3 cellular contexts compared by ENCODE assay signal in the genomic region with DNA sequence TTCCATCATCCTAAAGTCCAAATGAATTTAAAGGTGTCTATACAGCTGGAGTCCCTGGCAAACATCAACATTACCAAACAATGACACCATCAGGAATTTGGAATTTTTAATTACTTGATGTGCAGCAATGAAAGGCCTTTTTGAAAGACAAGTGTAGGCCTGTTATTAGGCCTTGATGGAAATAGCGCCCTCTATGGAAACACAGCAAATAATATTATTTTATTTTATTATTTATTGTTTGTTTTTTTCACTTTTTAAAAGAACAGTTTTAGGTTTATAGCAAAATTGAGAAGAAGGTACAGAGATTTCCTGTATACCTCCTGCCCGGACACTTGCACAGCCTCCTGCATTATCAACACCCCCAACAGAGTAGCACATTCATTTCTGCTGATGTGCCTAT.
TF ChIP-seq lines count a peak whose summit lies in the region.

No MANE protein-coding gene starts in this region.

TF ChIP-seq in SK-N-SH, 30 proteins besides CTCF, POLR2A, EP300 and RAD21:
- TF ChIP-seq TEAD4 (IDR thresholded peaks at IDR 0.05; ENCODE audit: borderline replicate concordance, insufficient read depth): no peak

TF ChIP-seq in SK-N-SH treated with all-trans-retinoic acid at 6 μM for 48 hours, 23 proteins besides CTCF, POLR2A, EP300 and RAD21:
- TF ChIP-seq, protein P1, sequence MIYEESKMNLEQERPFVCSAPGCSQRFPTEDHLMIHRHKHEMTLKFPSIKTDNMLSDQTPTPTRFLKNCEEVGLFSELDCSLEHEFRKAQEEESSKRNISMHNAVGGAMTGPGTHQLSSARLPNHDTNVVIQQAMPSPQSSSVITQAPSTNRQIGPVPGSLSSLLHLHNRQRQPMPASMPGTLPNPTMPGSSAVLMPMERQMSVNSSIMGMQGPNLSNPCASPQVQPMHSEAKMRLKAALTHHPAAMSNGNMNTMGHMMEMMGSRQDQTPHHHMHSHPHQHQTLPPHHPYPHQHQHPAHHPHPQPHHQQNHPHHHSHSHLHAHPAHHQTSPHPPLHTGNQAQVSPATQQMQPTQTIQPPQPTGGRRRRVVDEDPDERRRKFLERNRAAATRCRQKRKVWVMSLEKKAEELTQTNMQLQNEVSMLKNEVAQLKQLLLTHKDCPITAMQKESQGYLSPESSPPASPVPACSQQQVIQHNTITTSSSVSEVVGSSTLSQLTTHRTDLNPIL (CRISPR knock-in tag; IDR thresholded peaks at IDR 0.05; ENCODE audit: low read depth): no peak

TF ChIP-seq in HepG2, 621 proteins besides CTCF, POLR2A, EP300 and RAD21:
- TF ChIP-seq GPN1 (CRISPR knock-in tag; IDR thresholded peaks at IDR 0.05; ENCODE audit: borderline replicate concordance) (no peak), ZNF124 (CRISPR knock-in tag; IDR thresholded peaks at IDR 0.05) (no peak), ZNF430 (CRISPR knock-in tag; IDR thresholded peaks at IDR 0.05) (no peak), DPF2 (CRISPR knock-in tag; IDR thresholded peaks at IDR 0.05; ENCODE audit: borderline replicate concordance, low read depth) (no peak), SNAPC4 (CRISPR knock-in tag; IDR thresholded peaks at IDR 0.05) (no peak), STAT5B (CRISPR knock-in tag; IDR thresholded peaks at IDR 0.05) (no peak), PPARG (CRISPR knock-in tag; conservative IDR thresholded peaks at IDR 0.05) (no peak), ZNF749 (CRISPR knock-in tag; IDR thresholded peaks at IDR 0.05; ENCODE audit: borderline replicate concordance) (no peak), ZNF883 (CRISPR knock-in tag; IDR thresholded peaks at IDR 0.05; ENCODE audit: not compliant biosample characterization) (no peak), ARID3A (IDR thresholded peaks at IDR 0.05; ENCODE audit: low read depth, low read length) (no peak), PHF8 (CRISPR knock-in tag; IDR thresholded peaks at IDR 0.05) (no peak), HOXA7 (CRISPR knock-in tag; IDR thresholded peaks at IDR 0.05) (no peak), ZFY (CRISPR knock-in tag; IDR thresholded peaks at IDR 0.05) (no peak), ZIK1 (CRISPR knock-in tag; IDR thresholded peaks at IDR 0.05; ENCODE audit: borderline replicate concordance, low read depth) (no peak), ZNF333 (CRISPR knock-in tag; IDR thresholded peaks at IDR 0.05; ENCODE audit: borderline replicate concordance) (no peak)
- TF ChIP-seq, protein P2, sequence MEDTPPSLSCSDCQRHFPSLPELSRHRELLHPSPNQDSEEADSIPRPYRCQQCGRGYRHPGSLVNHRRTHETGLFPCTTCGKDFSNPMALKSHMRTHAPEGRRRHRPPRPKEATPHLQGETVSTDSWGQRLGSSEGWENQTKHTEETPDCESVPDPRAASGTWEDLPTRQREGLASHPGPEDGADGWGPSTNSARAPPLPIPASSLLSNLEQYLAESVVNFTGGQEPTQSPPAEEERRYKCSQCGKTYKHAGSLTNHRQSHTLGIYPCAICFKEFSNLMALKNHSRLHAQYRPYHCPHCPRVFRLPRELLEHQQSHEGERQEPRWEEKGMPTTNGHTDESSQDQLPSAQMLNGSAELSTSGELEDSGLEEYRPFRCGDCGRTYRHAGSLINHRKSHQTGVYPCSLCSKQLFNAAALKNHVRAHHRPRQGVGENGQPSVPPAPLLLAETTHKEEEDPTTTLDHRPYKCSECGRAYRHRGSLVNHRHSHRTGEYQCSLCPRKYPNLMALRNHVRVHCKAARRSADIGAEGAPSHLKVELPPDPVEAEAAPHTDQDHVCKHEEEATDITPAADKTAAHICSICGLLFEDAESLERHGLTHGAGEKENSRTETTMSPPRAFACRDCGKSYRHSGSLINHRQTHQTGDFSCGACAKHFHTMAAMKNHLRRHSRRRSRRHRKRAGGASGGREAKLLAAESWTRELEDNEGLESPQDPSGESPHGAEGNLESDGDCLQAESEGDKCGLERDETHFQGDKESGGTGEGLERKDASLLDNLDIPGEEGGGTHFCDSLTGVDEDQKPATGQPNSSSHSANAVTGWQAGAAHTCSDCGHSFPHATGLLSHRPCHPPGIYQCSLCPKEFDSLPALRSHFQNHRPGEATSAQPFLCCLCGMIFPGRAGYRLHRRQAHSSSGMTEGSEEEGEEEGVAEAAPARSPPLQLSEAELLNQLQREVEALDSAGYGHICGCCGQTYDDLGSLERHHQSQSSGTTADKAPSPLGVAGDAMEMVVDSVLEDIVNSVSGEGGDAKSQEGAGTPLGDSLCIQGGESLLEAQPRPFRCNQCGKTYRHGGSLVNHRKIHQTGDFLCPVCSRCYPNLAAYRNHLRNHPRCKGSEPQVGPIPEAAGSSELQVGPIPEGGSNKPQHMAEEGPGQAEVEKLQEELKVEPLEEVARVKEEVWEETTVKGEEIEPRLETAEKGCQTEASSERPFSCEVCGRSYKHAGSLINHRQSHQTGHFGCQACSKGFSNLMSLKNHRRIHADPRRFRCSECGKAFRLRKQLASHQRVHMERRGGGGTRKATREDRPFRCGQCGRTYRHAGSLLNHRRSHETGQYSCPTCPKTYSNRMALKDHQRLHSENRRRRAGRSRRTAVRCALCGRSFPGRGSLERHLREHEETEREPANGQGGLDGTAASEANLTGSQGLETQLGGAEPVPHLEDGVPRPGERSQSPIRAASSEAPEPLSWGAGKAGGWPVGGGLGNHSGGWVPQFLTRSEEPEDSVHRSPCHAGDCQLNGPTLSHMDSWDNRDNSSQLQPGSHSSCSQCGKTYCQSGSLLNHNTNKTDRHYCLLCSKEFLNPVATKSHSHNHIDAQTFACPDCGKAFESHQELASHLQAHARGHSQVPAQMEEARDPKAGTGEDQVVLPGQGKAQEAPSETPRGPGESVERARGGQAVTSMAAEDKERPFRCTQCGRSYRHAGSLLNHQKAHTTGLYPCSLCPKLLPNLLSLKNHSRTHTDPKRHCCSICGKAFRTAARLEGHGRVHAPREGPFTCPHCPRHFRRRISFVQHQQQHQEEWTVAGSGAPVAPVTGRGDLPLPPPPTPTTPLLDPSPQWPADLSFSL (CRISPR knock-in tag; IDR thresholded peaks at IDR 0.05): no peak
- TF ChIP-seq, protein P3, sequence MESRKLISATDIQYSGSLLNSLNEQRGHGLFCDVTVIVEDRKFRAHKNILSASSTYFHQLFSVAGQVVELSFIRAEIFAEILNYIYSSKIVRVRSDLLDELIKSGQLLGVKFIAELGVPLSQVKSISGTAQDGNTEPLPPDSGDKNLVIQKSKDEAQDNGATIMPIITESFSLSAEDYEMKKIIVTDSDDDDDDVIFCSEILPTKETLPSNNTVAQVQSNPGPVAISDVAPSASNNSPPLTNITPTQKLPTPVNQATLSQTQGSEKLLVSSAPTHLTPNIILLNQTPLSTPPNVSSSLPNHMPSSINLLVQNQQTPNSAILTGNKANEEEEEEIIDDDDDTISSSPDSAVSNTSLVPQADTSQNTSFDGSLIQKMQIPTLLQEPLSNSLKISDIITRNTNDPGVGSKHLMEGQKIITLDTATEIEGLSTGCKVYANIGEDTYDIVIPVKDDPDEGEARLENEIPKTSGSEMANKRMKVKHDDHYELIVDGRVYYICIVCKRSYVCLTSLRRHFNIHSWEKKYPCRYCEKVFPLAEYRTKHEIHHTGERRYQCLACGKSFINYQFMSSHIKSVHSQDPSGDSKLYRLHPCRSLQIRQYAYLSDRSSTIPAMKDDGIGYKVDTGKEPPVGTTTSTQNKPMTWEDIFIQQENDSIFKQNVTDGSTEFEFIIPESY (CRISPR knock-in tag; IDR thresholded peaks at IDR 0.05): no peak
